7 cellular contexts compared by ENCODE assay signal in the genomic region with DNA sequence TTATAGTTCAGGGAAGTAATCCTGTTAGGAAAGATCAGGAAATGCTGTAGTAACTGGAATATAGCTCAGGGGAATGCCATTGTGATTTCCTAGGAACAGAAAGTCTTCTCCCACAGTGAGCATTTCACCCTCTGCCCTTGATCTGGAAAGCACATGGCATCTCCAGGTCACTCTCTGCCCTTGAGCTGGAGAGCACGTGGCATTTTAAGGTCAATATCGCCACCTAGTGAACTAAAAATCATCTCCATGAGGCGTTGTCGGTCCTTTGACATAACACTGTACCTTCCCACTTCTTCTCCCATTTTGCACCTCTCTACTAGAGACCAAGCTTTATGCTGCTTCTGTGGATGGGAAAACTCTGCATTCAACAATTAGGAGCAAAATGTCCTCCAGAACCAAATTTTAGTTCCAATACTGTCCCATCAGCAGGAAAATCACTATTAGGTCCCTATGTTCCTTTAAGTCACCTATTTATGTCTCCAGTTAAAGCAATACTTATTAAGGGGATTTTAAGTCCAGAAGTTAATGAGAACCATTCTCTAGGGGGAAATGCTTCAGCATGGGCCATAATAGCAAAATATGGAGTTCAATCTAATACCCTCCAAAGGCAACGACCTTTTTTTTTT. TPM values are rescaled to one million over a fixed set of nuclear protein-coding genes. Genes with fewer than 3 reads are reported as not detected.
DNase-seq lines count a peak whose midpoint lies in the region; ATAC-seq and TF ChIP-seq lines count a peak whose summit lies in the region.

No MANE protein-coding gene starts in this region.

- RAD21 ChIA-PET in HCT116 (lab: Charles Lee; ENCODE audit: low non-redundant PET in 1 of 2, low total read pairs in 2 of 2, uncharacterized antibody in 2 of 2, unreplicated experiment in 2 of 2): interaction anchor here (1.0 to 1.1 kb wide), 2 partner anchors 154 kb away, joined by 3 to 7 read pairs; no protein-coding TSS in a partner anchor

- POLR2A ChIA-PET in HCT116 (lab: Charles Lee): no interaction called here

- H3K4me3 ChIP-seq in GM12864 (ENCODE audit: low read depth, low read length): no peak overlapping the region
- no peak overlapping the region for H3K4me3 ChIP-seq in HCT116 (replicated peaks in 1 of 2; ENCODE audit: low read depth in 1 of 2, low read length in 2 of 2)
- no peak overlapping the region for H3K4me3 ChIP-seq in adrenal gland
- H3K4me3 ChIP-seq in right cardiac atrium (ENCODE audit: low read length): no peak overlapping the region

- H3K4me1 ChIP-seq in HCT116 (ENCODE audit: control insufficient read depth in 1 of 2, insufficient read depth in 2 of 2, low read length in 2 of 2): no peaks in the 10 kb centered on the region
- H3K4me1 ChIP-seq in adrenal gland (replicated peaks in 1 of 2): peaks cover 11 to 25% of the 10 kb centered on the region in 2 donors
- H3K4me1 ChIP-seq in right cardiac atrium (ENCODE audit: control insufficient read depth, insufficient read depth, low read length): no peaks in the 10 kb centered on the region

- intact Hi-C loops in HCT116 (cut with micrococcal nuclease): loop anchor here (1.0 to 10.0 kb wide), 5 partner anchors 154 to 815 kb away; a partner anchor contains a TSS
- intact Hi-C loops in adrenal gland (cut with DNase I): loop anchor here (5.0 to 10.0 kb wide), 3 partner anchors 95 to 155 kb away; no protein-coding TSS in a partner anchor
- intact Hi-C loops in right cardiac atrium (cut with DNase I): loop anchor here (2.0 to 10.0 kb wide), 4 partner anchors 153 to 158 kb away; no protein-coding TSS in a partner anchor
- intact Hi-C loops in sciatic nerve (cut with DNase I): loop anchor here (2.0 kb wide), 1 partner anchor 151 kb away; no protein-coding TSS in a partner anchor

- TF ChIP-seq CTCF in GM12864 (IDR thresholded peaks at IDR 0.05; ENCODE audit: low read depth, low read length, missing control alignments): peak; percentile 66
- peak; percentile 38 to 78 (median 72) for TF ChIP-seq CTCF in HCT116 (IDR thresholded peaks at IDR 0.05 in 2 of 3, conservative IDR thresholded peaks at IDR 0.05 in 1 of 3; ENCODE audit: borderline replicate concordance in 1 of 3, insufficient read depth in 1 of 3, low read depth in 2 of 3, low read length in 2 of 3)
- peak; percentile 44 to 85 (median 78) for TF ChIP-seq CTCF in adrenal gland (IDR thresholded peaks at IDR 0.05)

- peak overlapping the region; percentile 88 for H2AFZ ChIP-seq in HCT116 (ENCODE audit: low read depth, low read length, poor library complexity, severe bottlenecking)

- TF ChIP-seq POLR2A in HCT116 (IDR thresholded peaks at IDR 0.05; ENCODE audit: borderline replicate concordance, extremely low read depth, insufficient read depth, insufficient read length) (no peak), adrenal gland (IDR thresholded peaks at IDR 0.05) (no peak)

- no peak overlapping the region for H3K4me2 ChIP-seq in HCT116 (ENCODE audit: low read length)

- peak; percentile 92 for TF ChIP-seq RAD21 in HCT116 (IDR thresholded peaks at IDR 0.05; ENCODE audit: low read depth)

- H3K27me3 ChIP-seq in HCT116 (ENCODE audit: insufficient read depth, low read length) (no peaks in the 10 kb centered on the region), adrenal gland (no peaks in the 10 kb centered on the region), right cardiac atrium (ENCODE audit: control insufficient read depth, insufficient read depth) (no peaks in the 10 kb centered on the region)

- ATAC-seq in HCT116: peak; percentile 97
- peak; percentile 81 to 88 for ATAC-seq in right cardiac atrium
- peak; percentile 92 for ATAC-seq in sciatic nerve

- CTCF ChIA-PET in HCT116 (lab: Charles Lee): interaction anchor here (0.7 to 1.4 kb wide), 5 partner anchors 99 to 972 kb away, joined by 3 to 14 read pairs (median 5); no protein-coding TSS in a partner anchor

- no peaks in the 10 kb centered on the region for H3K79me2 ChIP-seq in HCT116 (ENCODE audit: insufficient read depth, low read length)

- H3K27ac ChIP-seq in HCT116 (ENCODE audit: low read depth, low read length) (no peak overlapping the region), adrenal gland (no peak overlapping the region), right cardiac atrium (ENCODE audit: low read length) (no peak overlapping the region)

- BruUV-seq in HCT116 (replicated peaks; lab: Mats Ljungman, UMichigan): no TSS peak

- no peak overlapping the region for H3K9ac ChIP-seq in HCT116 (ENCODE audit: low read length)

- DNase-seq in GM12864 (ENCODE audit: low read depth) (peak; percentile 30), HCT116 (ENCODE audit: low read depth, low spot score) (peak; percentile 71), NAMALWA (ENCODE audit: low spot score) (peak; percentile 89), RPMI7951 (ENCODE audit: low read depth) (peak; percentile 81), adrenal gland (peak; percentile 54 to 83 (median 72)), right cardiac atrium (peak in 2 of 3 donors; percentile 25 to 46), sciatic nerve (ENCODE audit: low spot score) (no peak)

- no peaks in the 10 kb centered on the region for H4K20me1 ChIP-seq in HCT116 (ENCODE audit: insufficient read depth)

- no peaks in the 10 kb centered on the region for H3K9me2 ChIP-seq in HCT116 (ENCODE audit: insufficient read depth)

- H3K9me3 ChIP-seq in HCT116 (ENCODE audit: control insufficient read depth in 1 of 2, insufficient read depth in 1 of 2, low read depth in 1 of 2, low read length in 2 of 2) (no peaks in the 10 kb centered on the region), adrenal gland (replicated peaks in 1 of 3) (no peaks in the 10 kb centered on the region), right cardiac atrium (ENCODE audit: control insufficient read depth, low read length) (no peaks in the 10 kb centered on the region)

- WGBS in adrenal gland, 4 donors: 14 to 18% (median 17%) methylated on average over 5 of the region's 5 CpGs
- 16% methylated on average over 5 of the region's 5 CpGs for WGBS in right cardiac atrium

- no peaks in the 10 kb centered on the region for H3K36me3 ChIP-seq in HCT116 (ENCODE audit: control insufficient read depth in 1 of 2, insufficient read depth in 2 of 2, low read length in 2 of 2)
- no peaks in the 10 kb centered on the region for H3K36me3 ChIP-seq in adrenal gland (replicated peaks in 1 of 2)

TF ChIP-seq in HCT116, 20 proteins besides CTCF, POLR2A, EP300 and RAD21:
- TF ChIP-seq EZH2 (IDR thresholded peaks at IDR 0.05): no peak
- TF ChIP-seq, protein P1, sequence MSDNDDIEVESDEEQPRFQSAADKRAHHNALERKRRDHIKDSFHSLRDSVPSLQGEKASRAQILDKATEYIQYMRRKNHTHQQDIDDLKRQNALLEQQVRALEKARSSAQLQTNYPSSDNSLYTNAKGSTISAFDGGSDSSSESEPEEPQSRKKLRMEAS (IDR thresholded peaks at IDR 0.05): peak; percentile 98
- peak; percentile 34 for TF ChIP-seq TCF7L2 (IDR thresholded peaks at IDR 0.05; ENCODE audit: borderline replicate concordance, extremely low read depth, insufficient read depth, insufficient read length)
- TF ChIP-seq CBX3 (IDR thresholded peaks at IDR 0.05; ENCODE audit: low read depth): peak; percentile 79
TF ChIP-seq in HCT116: peak in this region for 3.

RNA-seq across cellular contexts. Expression of a gene that starts 54.7 kb away (rescaled TPM):
- total RNA-seq in HCT116 (2021; ENCODE audit: unreplicated experiment): 16.9 TPM
- polyA plus RNA-seq in HCT116 (2012): 2.3 and 2.4 TPM in 2 replicates
- total RNA-seq in RPMI7951 (2014; rRNA removed; shearing (Covaris generic)): 8.5 and 9.4 TPM in 2 replicates
- total RNA-seq in adrenal gland: 10 to 100 TPM; 22.3 to 46.1 (median 32.2) TPM
- polyA plus RNA-seq in adrenal gland: 10 to 100 TPM; 12.6 to 51.2 (median 16.7) TPM
- 10 to 100 TPM; 10.2 to 12.6 (median 10.9) TPM for total RNA-seq in right cardiac atrium
- polyA plus RNA-seq in right cardiac atrium: 4.8 TPM
- total RNA-seq in sciatic nerve: 33.3 TPM
